Comparison of ENCODE assay signal across 28 cellular contexts in the genomic region with DNA sequence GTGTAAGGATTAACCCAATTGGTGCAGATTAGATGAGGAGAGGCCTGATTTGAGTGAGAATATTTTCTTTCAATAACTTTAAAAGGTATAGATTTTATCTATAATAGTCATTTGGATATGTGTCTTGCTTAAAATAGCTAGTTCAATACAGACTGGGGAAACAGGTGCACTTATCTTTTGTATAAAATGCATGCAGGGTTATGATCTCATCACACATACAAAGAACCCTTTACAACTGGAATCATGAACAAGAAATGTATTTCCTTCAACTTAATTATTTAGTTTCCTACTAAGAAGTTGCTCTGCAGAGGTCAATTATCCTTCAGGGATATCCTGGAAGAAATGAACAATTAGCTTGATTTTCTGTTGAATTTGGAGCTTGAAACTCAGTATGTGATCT.
"Had no signal": no experiment of that assay in that cellular context is flagged by ENCODE, and none has a peak within 500 bp of the region (broad histone marks: within the 10 kb centered on the region; RNA-seq: fewer than 3 reads in every experiment).

No MANE protein-coding gene starts in this region.

- H3K4me1 Mint-ChIP-seq: naive thymus-derived CD8-positive, alpha-beta T cell; stimulated activated effector memory CD8-positive, alpha-beta T cell treated with anti-CD3 and anti-CD28 coated beads, Interleukin-12 subunit alpha, Interleukin-12 subunit beta, amount 100 ng/mL, for 72 hours; stimulated activated naive B cell treated with anti-CD40 and anti-IgM and Interleukin-4, amounts not matched to agents 10 μg/mL and 1 μg/mL and 100 μg/mL, for 72 hours had no signal

- H3K9me3 ChIP-seq: ovary, psoas muscle, right lobe of liver, sigmoid colon, stomach, thoracic aorta, thyroid gland, tibial nerve, upper lobe of left lung, vagina had no signal

- H3K27ac ChIP-seq: neural progenitor cell, ovary, parathyroid adenoma, psoas muscle, right lobe of liver, sigmoid colon, stomach, thoracic aorta, thyroid gland, tibial nerve, upper lobe of left lung, vagina had no signal

- H3K9me3 Mint-ChIP-seq: stimulated activated effector memory CD8-positive, alpha-beta T cell treated with anti-CD3 and anti-CD28 coated beads, Interleukin-12 subunit alpha, Interleukin-12 subunit beta, amount 100 ng/mL, for 72 hours had no signal

- H3K27me3 ChIP-seq: neural progenitor cell, ovary, right lobe of liver, sigmoid colon, stomach, thyroid gland, tibial nerve, upper lobe of left lung, vagina had no signal

- H3K36me3 ChIP-seq: neural progenitor cell, ovary, right lobe of liver, sigmoid colon, stomach, thoracic aorta, thyroid gland, tibial nerve, upper lobe of left lung, vagina had no signal

- ATAC-seq: naive thymus-derived CD8-positive, alpha-beta T cell; natural killer cell treated with Interleukin-12 subunit alpha and Interleukin-12 subunit beta and Interleukin-15 and Interleukin-18, amount 100 ng/mL, for 72 hours; psoas muscle; right cardiac atrium; right lobe of liver; stimulated activated effector memory CD8-positive, alpha-beta T cell treated with anti-CD3 and anti-CD28 coated beads, Interleukin-12 subunit alpha, Interleukin-12 subunit beta, amount 100 ng/mL, for 72 hours; stimulated activated naive B cell treated with anti-CD40 and anti-IgM and Interleukin-4, amounts not matched to agents 10 μg/mL and 1 μg/mL and 100 μg/mL, for 72 hours had no signal

- H3K4me1 ChIP-seq: neural progenitor cell, parathyroid adenoma, psoas muscle, sigmoid colon, stomach, thyroid gland, upper lobe of left lung, vagina had no signal

- DNase-seq: naive thymus-derived CD8-positive, alpha-beta T cell; occipital lobe; ovary; posterior cingulate gyrus; psoas muscle; right cardiac atrium; right lobe of liver; sigmoid colon; small intestine; stimulated activated CD4-positive, alpha-beta T cell treated with anti-CD3 and anti-CD28 coated beads, Interleukin-15, amount 100 ng/mL, for 24 hours; stimulated activated CD4-positive, alpha-beta T cell treated with anti-CD3 and anti-CD28 coated beads, Interleukin-2, amount 100 ng/mL, for 24 hours; stimulated activated CD4-positive, alpha-beta T cell treated with anti-CD3 and anti-CD28 coated beads, Interleukin-2, amount 100 ng/mL, for 48 hours; stimulated activated CD4-positive, alpha-beta T cell treated with anti-CD3 and anti-CD28 coated beads, Interleukin-4, amount 100 ng/mL, for 24 hours; stimulated activated naive B cell treated with anti-CD40 and anti-IgM and Interleukin-4, amounts not matched to agents 10 μg/mL and 1 μg/mL and 100 μg/mL, for 72 hours; stimulated activated naive CD4-positive, alpha-beta T cell treated with Interleukin-2 at 50 U/mL for 16 hours; stomach; thyroid gland; trophoblast cell; upper lobe of left lung had no signal

- H3K4me3 Mint-ChIP-seq: naive thymus-derived CD8-positive, alpha-beta T cell; natural killer cell treated with Interleukin-12 subunit alpha and Interleukin-12 subunit beta and Interleukin-15 and Interleukin-18, amount 100 ng/mL, for 72 hours; neural progenitor cell; stimulated activated effector memory CD8-positive, alpha-beta T cell treated with anti-CD3 and anti-CD28 coated beads, Interleukin-12 subunit alpha, Interleukin-12 subunit beta, amount 100 ng/mL, for 72 hours; stimulated activated naive B cell treated with anti-CD40 and anti-IgM and Interleukin-4, amounts not matched to agents 10 μg/mL and 1 μg/mL and 100 μg/mL, for 72 hours; stimulated activated naive CD8-positive, alpha-beta T cell treated with anti-CD3 and anti-CD28 coated beads, Interleukin-15, Interleukin-2, amounts not matched to agents 100 ng/mL and 50 ng/mL, for 24 hours had no signal

- H3K36me3 Mint-ChIP-seq: naive thymus-derived CD8-positive, alpha-beta T cell; natural killer cell treated with Interleukin-12 subunit alpha and Interleukin-12 subunit beta and Interleukin-15 and Interleukin-18, amount 100 ng/mL, for 72 hours; neural progenitor cell; stimulated activated effector memory CD8-positive, alpha-beta T cell treated with anti-CD3 and anti-CD28 coated beads, Interleukin-12 subunit alpha, Interleukin-12 subunit beta, amount 100 ng/mL, for 72 hours; stimulated activated naive B cell treated with anti-CD40 and anti-IgM and Interleukin-4, amounts not matched to agents 10 μg/mL and 1 μg/mL and 100 μg/mL, for 72 hours had no signal

- H3K4me3 ChIP-seq: neural progenitor cell, ovary, psoas muscle, right lobe of liver, sigmoid colon, stomach, thoracic aorta, thyroid gland, tibial nerve, upper lobe of left lung, vagina had no signal

- H3K27ac Mint-ChIP-seq: naive thymus-derived CD8-positive, alpha-beta T cell; natural killer cell treated with Interleukin-12 subunit alpha and Interleukin-12 subunit beta and Interleukin-15 and Interleukin-18, amount 100 ng/mL, for 72 hours; neural progenitor cell; progenitor cell of endocrine pancreas; stimulated activated effector memory CD8-positive, alpha-beta T cell treated with anti-CD3 and anti-CD28 coated beads, Interleukin-12 subunit alpha, Interleukin-12 subunit beta, amount 100 ng/mL, for 72 hours; stimulated activated naive B cell treated with anti-CD40 and anti-IgM and Interleukin-4, amounts not matched to agents 10 μg/mL and 1 μg/mL and 100 μg/mL, for 72 hours; stimulated activated naive CD8-positive, alpha-beta T cell treated with anti-CD3 and anti-CD28 coated beads, Interleukin-15, Interleukin-2, amounts not matched to agents 100 ng/mL and 50 ng/mL, for 24 hours had no signal

- H3K27me3 Mint-ChIP-seq: progenitor cell of endocrine pancreas; stimulated activated naive B cell treated with anti-CD40 and anti-IgM and Interleukin-4, amounts not matched to agents 10 μg/mL and 1 μg/mL and 100 μg/mL, for 72 hours had no signal
